15 cellular contexts compared by ENCODE assay signal in genomic region chr18:6363216-6363615, GRCh38. TPM values are rescaled to one million over a fixed set of nuclear protein-coding genes. Genes with fewer than 3 reads are reported as not detected.
DNase-seq lines count a peak whose midpoint lies in the region; ATAC-seq and TF ChIP-seq lines count a peak whose summit lies in the region.
"Had no signal": no experiment of that assay in that cellular context is flagged by ENCODE, and none has a peak within 500 bp of the region (broad histone marks: within the 10 kb centered on the region; RNA-seq: fewer than 3 reads in every experiment).

No MANE protein-coding gene starts in this region.

- H3K4me3 ChIP-seq in GM12864 (ENCODE audit: low read depth, low read length) (peak overlapping the region; percentile 28; the same call in 1 of the 2 replicates), esophagus squamous epithelium (no peak overlapping the region)
- H3K4me3 ChIP-seq: neural progenitor cell, suprapubic skin had no signal

- H3K9me3 ChIP-seq in esophagus squamous epithelium: no peaks in the 10 kb centered on the region
- H3K9me3 ChIP-seq: suprapubic skin had no signal

- H3K4me1 ChIP-seq in esophagus squamous epithelium: no peaks in the 10 kb centered on the region
- H3K4me1 ChIP-seq: neural progenitor cell had no signal

- DNase-seq in GM12864 (ENCODE audit: low read depth) (peak; percentile 56), esophagus squamous epithelium (lab: John Stamatoyannopoulos, UW) (no peak)
- DNase-seq in activated CD4-positive, alpha-beta T cell treated with anti-CD3 and anti-CD28 coated beads, Interleukin-2, amount 50 U/mL, for 4 hours: no peak
- DNase-seq: brain microvascular endothelial cell, islet precursor cell, NCI-H1105 treated with DMSO at 0.1 percent for 48 hours, T-helper 17 cell had no signal

- no peaks in the 10 kb centered on the region for H3K36me3 ChIP-seq in esophagus squamous epithelium
- H3K36me3 ChIP-seq: brain microvascular endothelial cell, neural progenitor cell, suprapubic skin had no signal

- 66 to 79% methylated on average over 5 of the region's 7 CpGs for WGBS in esophagus squamous epithelium, 2 donors

- intact Hi-C loops in esophagus squamous epithelium (cut with DNase I): no loop called here

- TF ChIP-seq CTCF in GM12864 (IDR thresholded peaks at IDR 0.05; ENCODE audit: low read depth, low read length, missing control alignments): no peak
- no peak for TF ChIP-seq CTCF in esophagus squamous epithelium (IDR thresholded peaks at IDR 0.05)

- peak; percentile 63 for ATAC-seq in GM19043 (IDR thresholded peaks at IDR 0.05; ENCODE audit: low read depth, unreplicated experiment)
- ATAC-seq in HG02678 (IDR thresholded peaks at IDR 0.05; ENCODE audit: unreplicated experiment): peak; percentile 63
- ATAC-seq in HG03558 (IDR thresholded peaks at IDR 0.05; ENCODE audit: extremely low read depth, unreplicated experiment): peak; percentile 57
- ATAC-seq in GM18511 (IDR thresholded peaks at IDR 0.05; ENCODE audit: unreplicated experiment): no peak
- no peak for ATAC-seq in HG02840 (IDR thresholded peaks at IDR 0.05; ENCODE audit: low FRiP score, unreplicated experiment)
- ATAC-seq: T-helper 17 cell had no signal

- no peaks in the 10 kb centered on the region for H3K27me3 ChIP-seq in esophagus squamous epithelium
- H3K27me3 ChIP-seq: brain microvascular endothelial cell, neural progenitor cell, suprapubic skin had no signal

- no peak overlapping the region for H3K27ac ChIP-seq in esophagus squamous epithelium
- H3K27ac ChIP-seq: brain microvascular endothelial cell, epithelial cell of prostate, neural progenitor cell, suprapubic skin had no signal

- TF ChIP-seq POLR2A in esophagus squamous epithelium (IDR thresholded peaks at IDR 0.05): no peak

RNA-seq across cellular contexts. Expression of gene L3MBTL4, which starts 51.5 kb away (rescaled TPM):
- total RNA-seq in esophagus squamous epithelium: 1 to 10 TPM; 3.6 to 9.0 (median 5.0) TPM

Comparison
In these comparisons a context has a peak if more than half of its experiments do, and no peak if none do; other contexts are left out.
1. ATAC-seq: peak in GM19043 (single experiment), HG02678 (single experiment) and HG03558 (single experiment); none in GM18511 (single experiment) and HG02840 (single experiment).